Comparison of ENCODE assay signal across 8 cellular contexts in genomic region chr21:46147429-46147828, GRCh38. TPM values are rescaled to one million over a fixed set of nuclear protein-coding genes. Genes with fewer than 3 reads are reported as not detected.
DNase-seq lines count a peak whose midpoint lies in the region; TF ChIP-seq lines count a peak whose summit lies in the region.
"Not testable (repeated sequence)": the region's sequence is repeated elsewhere in the genome, so short reads cannot be mapped to it uniquely, and the experiment has no call there.

No MANE protein-coding gene starts in this region.

- not testable (repeated sequence) for DNase-seq in AG04449 (ENCODE audit: low read depth, low spot score); kidney epithelial cell (ENCODE audit: low read depth)
- DNase-seq in GM13977 (ENCODE audit: low spot score) (peak; percentile 80), NCI-H1436 (lab: John Stamatoyannopoulos, UW) (peak; percentile 41), SHP77 (lab: John Stamatoyannopoulos, UW) (peak; percentile 51 to 79), colonic mucosa (peak; percentile 55)
- DNase-seq in activated CD8-positive, alpha-beta memory T cell treated with anti-CD3 and anti-CD28 coated beads for 24 hours, result peak; percentile 72
- peak; percentile 12 to 37 for DNase-seq in stimulated activated CD4-positive, alpha-beta T cell treated with anti-CD3 and anti-CD28 coated beads, Interleukin-1b, Interleukin-23, amount 100 ng/mL, for 4 hours (ENCODE audit: low read depth in 2 of 2)

- H3K9ac ChIP-seq in colonic mucosa (ENCODE audit: low read depth in 2 of 2, low read length in 2 of 2), result not testable (repeated sequence)

- H3K27ac ChIP-seq in colonic mucosa, result not testable (repeated sequence)

- not testable (repeated sequence) for H3K36me3 ChIP-seq in colonic mucosa; kidney epithelial cell (ENCODE audit: control insufficient read depth, insufficient read depth, low read length)

- TF ChIP-seq CTCF in AG04449 (IDR thresholded peaks at IDR 0.05; ENCODE audit: insufficient read depth, low read length, missing control alignments) (peak; percentile 57), GM13977 (IDR thresholded peaks at IDR 0.05; ENCODE audit: extremely low read depth, insufficient read depth, missing control alignments) (peak; percentile 74), colonic mucosa (IDR thresholded peaks at IDR 0.05) (peak; percentile 38), kidney epithelial cell (IDR thresholded peaks at IDR 0.05; ENCODE audit: insufficient read depth, low read length, poor library complexity, severe bottlenecking) (peak; percentile 75)

- H3K27me3 ChIP-seq in colonic mucosa; kidney epithelial cell (ENCODE audit: control insufficient read depth, insufficient read depth, low read length): not testable (repeated sequence)

- not testable (repeated sequence) for H3K4me3 ChIP-seq in AG04449 (ENCODE audit: low read depth, low read length); colonic mucosa; kidney epithelial cell (ENCODE audit: low read depth, low read length)

- not testable (repeated sequence) for H3K4me1 ChIP-seq in colonic mucosa

- CTCF ChIA-PET in AG04449 (lab: Yijun Ruan, JAX), result interaction anchor here (0.7 to 1.2 kb wide), 2 partner anchors 14 to 178 kb away, joined by 3 read pairs; no protein-coding TSS in a partner anchor

- H3K9me3 ChIP-seq in colonic mucosa, result not testable (repeated sequence)

- in situ Hi-C loops in GM13977 (cut with MboI; ENCODE audit: low pct_unique_long_range_greater_than_20kb, low sequenced_read_pairs, unreplicated experiment), result not testable (repeated sequence)

- POLR2A ChIA-PET in AG04449 (lab: Yijun Ruan, JAX), result not testable (repeated sequence)

- intact Hi-C loops in colonic mucosa (cut with DNase I), result not testable (repeated sequence)

RNA-seq across cellular contexts. Expression of gene FTCD, which starts 8.0 kb away (rescaled TPM):
- total RNA-seq in colonic mucosa (1 to 10 TPM in 1 of 2 donors, under 1 TPM in 1; 0.45 to 4.2 TPM), kidney epithelial cell (0.33 TPM in 1 of 2 replicates, not detected in the other)

RNA-seq across cellular contexts. Expression of gene SPATC1L, which starts 36.8 kb away (rescaled TPM):
- 1 to 10 TPM; 6.2 to 6.9 TPM for total RNA-seq in colonic mucosa
- 10.9 and 16.7 TPM in 2 replicates for total RNA-seq in kidney epithelial cell

RNA-seq across cellular contexts. Expression of gene COL6A2, which starts 49.5 kb away (rescaled TPM):
- total RNA-seq in colonic mucosa, result 100 to 1,000 TPM in 1 of 2 donors, 10 to 100 TPM in 1; 55.7 to 190 TPM
- total RNA-seq in kidney epithelial cell, result 373 and 431 TPM in 2 replicates
